Comparison of ENCODE assay signal across 15 cellular contexts in the genomic region with DNA sequence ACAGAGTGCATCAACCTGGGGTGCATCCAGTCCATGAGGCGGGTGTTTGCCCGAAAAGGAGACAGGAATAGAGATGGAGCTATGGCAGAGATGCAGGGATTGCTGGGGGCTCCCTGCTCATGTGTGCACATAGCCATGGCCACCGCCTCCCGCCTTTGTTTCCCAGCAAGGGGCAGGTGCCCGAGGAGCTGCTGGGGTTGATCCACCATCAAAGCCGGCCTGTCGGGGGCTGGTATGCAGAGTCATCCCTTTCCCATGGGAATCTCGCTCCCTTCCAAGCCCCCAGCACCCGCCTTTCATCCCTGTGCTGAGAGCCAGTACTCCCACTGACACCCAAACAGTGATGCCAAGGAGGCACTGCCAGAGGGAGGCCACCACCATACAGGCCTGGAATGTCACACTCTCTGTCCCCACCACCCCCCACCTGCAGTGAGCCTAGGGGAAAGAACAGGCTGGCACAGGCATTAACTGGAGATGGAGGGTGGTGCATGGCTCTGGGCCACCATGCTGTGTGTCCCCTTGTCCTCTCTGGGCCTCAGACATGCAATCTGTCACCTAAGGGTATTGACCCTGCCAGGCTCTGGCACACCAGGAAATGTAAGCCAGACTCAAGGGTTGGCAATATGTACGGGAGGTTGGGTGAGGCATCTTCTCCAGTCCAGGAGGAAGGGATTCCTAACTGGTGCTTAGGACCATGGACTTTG.
"Had no signal": no experiment of that assay in that cellular context is flagged by ENCODE, and none has a peak within 500 bp of the region (broad histone marks: within the 10 kb centered on the region; RNA-seq: fewer than 3 reads in every experiment).

No MANE protein-coding gene starts in this region.

- H3K36me3 Mint-ChIP-seq: natural killer cell had no signal

- H3K36me3 ChIP-seq: ovary, tibial nerve had no signal

- H3K9me3 Mint-ChIP-seq: activated CD4-positive, alpha-beta T cell treated with anti-CD3 and anti-CD28 coated beads, Interleukin-2, amount 10 ng/mL, durations not matched to agents 24 days and 14 days; activated naive CD8-positive, alpha-beta T cell treated with anti-CD3 and anti-CD28 coated beads, Interleukin-2, amount 50 U/mL, for 24 hours; activated T-helper 1 cell treated with anti-CD3 and anti-CD28 coated beads, Interleukin-12 subunit alpha, Interleukin-12 subunit beta, Interleukin-2, Interleukin-4 antibody, amounts not matched to agents 30 ng/mL and 10 ng/mL and 1 ng/mL, durations not matched to agents 14 hours and 24 hours and 36 hours; natural killer cell had no signal

- H3K4me3 Mint-ChIP-seq: activated CD4-positive, alpha-beta T cell treated with anti-CD3 and anti-CD28 coated beads, Interleukin-2, amount 10 ng/mL, durations not matched to agents 24 days and 14 days; activated naive CD8-positive, alpha-beta T cell treated with anti-CD3 and anti-CD28 coated beads, Interleukin-2, amount 50 U/mL, for 24 hours; activated T-helper 1 cell treated with anti-CD3 and anti-CD28 coated beads, Interleukin-12 subunit alpha, Interleukin-12 subunit beta, Interleukin-2, Interleukin-4 antibody, amounts not matched to agents 30 ng/mL and 10 ng/mL and 1 ng/mL, durations not matched to agents 14 hours and 24 hours and 36 hours; natural killer cell had no signal

- H3K27ac Mint-ChIP-seq: activated naive CD8-positive, alpha-beta T cell treated with anti-CD3 and anti-CD28 coated beads, Interleukin-2, amount 50 U/mL, for 24 hours; activated T-helper 1 cell treated with anti-CD3 and anti-CD28 coated beads, Interleukin-12 subunit alpha, Interleukin-12 subunit beta, Interleukin-2, Interleukin-4 antibody, amounts not matched to agents 30 ng/mL and 10 ng/mL and 1 ng/mL, durations not matched to agents 14 hours and 24 hours and 36 hours had no signal

- H3K4me3 ChIP-seq: coronary artery, lung, mucosa of descending colon, ovary, tibial nerve had no signal

- H3K27me3 ChIP-seq: ovary, tibial nerve had no signal

- ATAC-seq: activated naive CD8-positive, alpha-beta T cell treated with anti-CD3 and anti-CD28 coated beads, Interleukin-2, amount 50 U/mL, for 24 hours; mucosa of descending colon; natural killer cell had no signal

- DNase-seq: activated CD4-positive, alpha-beta T cell treated with anti-CD3 and anti-CD28 coated beads, Interleukin-2, amount 10 ng/mL, durations not matched to agents 24 days and 14 days; activated naive CD4-positive, alpha-beta T cell treated with Interleukin-2 at 50 U/mL for 16 hours; activated naive CD8-positive, alpha-beta T cell treated with anti-CD3 and anti-CD28 coated beads, Interleukin-2, amount 50 U/mL, for 24 hours; caudate nucleus; effector CD8-positive, alpha-beta T cell; natural killer cell; ovary; stimulated activated CD4-positive, alpha-beta T cell treated with anti-CD3 and anti-CD28 coated beads, Interleukin-15, amount 100 ng/mL, for 24 hours had no signal

- H3K27me3 Mint-ChIP-seq: activated CD4-positive, alpha-beta T cell treated with anti-CD3 and anti-CD28 coated beads, Interleukin-2, amount 10 ng/mL, durations not matched to agents 24 days and 14 days; activated naive CD8-positive, alpha-beta T cell treated with anti-CD3 and anti-CD28 coated beads, Interleukin-2, amount 50 U/mL, for 24 hours had no signal

- FAIRE-seq: astrocyte had no signal

- H3K9me3 ChIP-seq: mucosa of descending colon, ovary, tibial nerve had no signal

- H3K27ac ChIP-seq: coronary artery, ovary, VCaP had no signal
